7 cellular contexts compared by ENCODE assay signal in the genomic region with DNA sequence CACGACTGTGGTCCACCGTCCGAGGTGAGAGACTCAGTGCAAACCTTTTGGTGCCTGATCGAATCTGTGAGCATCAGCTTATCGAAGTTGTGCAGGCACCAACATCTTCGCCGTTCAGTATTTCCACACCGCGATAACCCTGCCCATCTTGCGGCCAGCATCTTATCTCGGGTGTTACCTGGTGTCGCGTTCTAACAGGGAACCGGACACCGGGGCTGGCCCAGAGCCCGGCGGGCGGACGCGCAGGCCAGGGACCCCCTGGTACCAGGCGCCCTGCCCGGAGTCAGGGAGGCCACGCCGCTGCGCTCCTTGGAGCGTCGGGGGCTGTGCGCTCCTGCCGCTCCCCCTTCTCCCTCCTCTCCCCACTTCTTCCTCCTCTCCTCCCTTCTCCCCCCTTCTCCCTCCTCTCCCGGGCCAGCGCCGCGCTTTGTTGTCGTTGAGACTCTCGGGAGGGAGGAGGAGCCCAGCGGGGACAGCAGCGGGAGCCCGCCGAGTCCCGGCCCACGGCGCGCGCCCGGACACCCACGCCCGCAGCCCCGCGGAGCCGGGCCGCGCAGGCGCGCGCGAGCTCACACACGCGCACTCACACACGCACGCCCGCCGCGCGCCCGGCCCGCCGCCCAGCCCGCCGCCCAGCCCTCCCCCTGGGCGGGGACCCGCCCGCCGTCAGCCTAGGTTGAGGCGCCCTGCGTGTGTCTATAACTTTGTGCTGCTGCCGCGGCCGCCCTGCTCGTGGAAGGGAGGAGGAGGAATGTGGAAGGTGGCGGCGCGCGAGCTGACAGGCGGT. TPM values are rescaled to one million over a fixed set of nuclear protein-coding genes. Genes with fewer than 3 reads are reported as not detected.
DNase-seq lines count a peak whose midpoint lies in the region; ATAC-seq and TF ChIP-seq lines count a peak whose summit lies in the region.

No MANE protein-coding gene starts in this region.

- H2AFZ ChIP-seq in mammary epithelial cell (ENCODE audit: low read depth, low read length) = peak overlapping the region; percentile 88
- peak overlapping the region; percentile 91 for H2AFZ ChIP-seq in smooth muscle cell (ENCODE audit: low read depth)

- H3K27me3 Mint-ChIP-seq in immature natural killer cell (ENCODE audit: low read depth in 3 of 3) = peaks cover 13 to 34% (median 23%) of the 10 kb centered on the region in 3 donors

- peak; percentile 32 for ATAC-seq in GM18505 (IDR thresholded peaks at IDR 0.05; ENCODE audit: unreplicated experiment)
- peak; percentile 33 for ATAC-seq in HG02970 (IDR thresholded peaks at IDR 0.05; ENCODE audit: low FRiP score, unreplicated experiment)

- intact Hi-C loops in mammary epithelial cell (cut with micrococcal nuclease) = loop anchor here (1.0 to 5.0 kb wide), 3 partner anchors 187 to 333 kb away; no protein-coding TSS in a partner anchor

- no peaks in the 10 kb centered on the region for H3K36me3 ChIP-seq in mammary epithelial cell (ENCODE audit: insufficient read depth, low read length)
- H3K36me3 ChIP-seq in smooth muscle cell (ENCODE audit: low read depth) = no peaks in the 10 kb centered on the region

- H3F3A ChIP-seq in smooth muscle cell (ENCODE audit: low read depth) = peaks cover 6% of the 10 kb centered on the region

- peak; percentile 54 for TF ChIP-seq POLR2A in GM18505 (IDR thresholded peaks at IDR 0.05; ENCODE audit: borderline replicate concordance, extremely low read depth, insufficient read depth, insufficient read length)

- H3K79me2 ChIP-seq in mammary epithelial cell (ENCODE audit: insufficient read depth, low read length) (peaks cover 38% of the 10 kb centered on the region), smooth muscle cell (ENCODE audit: low read depth) (peaks cover 28% of the 10 kb centered on the region)

- H3K4me2 ChIP-seq in mammary epithelial cell (ENCODE audit: insufficient read depth, low read depth, low read length) (peak overlapping the region; percentile 97), smooth muscle cell (peak overlapping the region; percentile 98)

- in situ Hi-C loops in mammary epithelial cell (cut with MboI; ENCODE audit: low sequenced_read_pairs in 2 of 2) = loop anchor here in 1 of 2 donors (25.0 kb wide), 2 partner anchors 103 to 828 kb away; partner anchors contain the start of gene CD164

- H3K9me3 ChIP-seq in mammary epithelial cell (replicated peaks; ENCODE audit: insufficient read depth, low read length) (no peaks in the 10 kb centered on the region), smooth muscle cell (replicated peaks; ENCODE audit: low read depth) (no peaks in the 10 kb centered on the region)

- H4K20me1 ChIP-seq in mammary epithelial cell (ENCODE audit: insufficient read depth, low read length) = no peaks in the 10 kb centered on the region
- peaks cover 28% of the 10 kb centered on the region for H4K20me1 ChIP-seq in smooth muscle cell (ENCODE audit: low read depth)

- H3K9ac ChIP-seq in mammary epithelial cell (ENCODE audit: insufficient read depth, low read length) = peak overlapping the region; percentile 83
- peak overlapping the region; percentile 99 for H3K9ac ChIP-seq in smooth muscle cell (ENCODE audit: low read depth)

- CTCF ChIA-PET in mammary epithelial cell (lab: Charles Lee; ENCODE audit: low non-redundant PET) = interaction anchor here (1.2 kb wide), 1 partner anchor 130 kb away, joined by 3 read pairs; no protein-coding TSS in a partner anchor

- H3K27me3 ChIP-seq in mammary epithelial cell (ENCODE audit: insufficient read depth, low read length) (no peaks in the 10 kb centered on the region), smooth muscle cell (ENCODE audit: low read depth) (no peaks in the 10 kb centered on the region)

- peak overlapping the region; percentile 83 for H3K27ac ChIP-seq in mammary epithelial cell (ENCODE audit: insufficient read depth, low read depth, low read length)
- H3K27ac ChIP-seq in smooth muscle cell (ENCODE audit: low read depth) = peak overlapping the region; percentile 99

- WGBS in mammary epithelial cell (ENCODE audit: low coverage, missing lambda C conversion rate) = 2% methylated on average over 23 of the region's 84 CpGs
- under 1% methylated on average over 62 of the region's 84 CpGs for whole genome bisulfite sequencing in smooth muscle cell (ENCODE audit: low lambda C conversion rate)

- peak overlapping the region; percentile 94 to 99 (median 97) for H3K4me3 Mint-ChIP-seq in immature natural killer cell

- DNase-seq in NCI-H2227 (lab: John Stamatoyannopoulos, UW; ENCODE audit: unreplicated experiment) (peak; percentile 92), mammary epithelial cell (peak; percentile 82), immature natural killer cell (peak; percentile 89 to 91 (median 91)), smooth muscle cell (lab: John Stamatoyannopoulos, UW; ENCODE audit: unreplicated experiment) (peak; percentile 97)

- H3K4me3 ChIP-seq in WI38 (ENCODE audit: low read depth, low read length) (peak overlapping the region; percentile 95), mammary epithelial cell (replicated peaks in 1 of 3; ENCODE audit: insufficient read depth in 1 of 3, low read depth in 2 of 3, low read length in 3 of 3) (peak overlapping the region; percentile 73 to 93 (median 85)), smooth muscle cell (peak overlapping the region; percentile 100)

- H3K4me1 ChIP-seq in mammary epithelial cell (ENCODE audit: insufficient read depth, low read length) = peaks cover 35% of the 10 kb centered on the region
- peaks cover 20% of the 10 kb centered on the region for H3K4me1 ChIP-seq in smooth muscle cell (ENCODE audit: low read depth)

- dilution Hi-C loops in mammary epithelial cell (cut with HindIII; ENCODE audit: low sequenced_read_pairs) = no loop called here

- no peaks in the 10 kb centered on the region for H3K9me3 Mint-ChIP-seq in immature natural killer cell

- BruUV-seq in mammary epithelial cell (replicated peaks; lab: Mats Ljungman, UMichigan) = no TSS peak

- H3K36me3 Mint-ChIP-seq in immature natural killer cell = no peaks in the 10 kb centered on the region

- TF ChIP-seq CTCF in WI38 (IDR thresholded peaks at IDR 0.05; ENCODE audit: low read depth, low read length) (no peak), mammary epithelial cell (conservative IDR thresholded peaks at IDR 0.05 in 1 of 2, IDR thresholded peaks at IDR 0.05 in 1 of 2; ENCODE audit: extremely low read depth in 1 of 2, insufficient read depth in 1 of 2, low read depth in 1 of 2, low read length in 2 of 2) (no peak), smooth muscle cell (IDR thresholded peaks at IDR 0.05; ENCODE audit: borderline replicate concordance, insufficient read depth, poor library complexity, severe bottlenecking) (no peak)

- peaks cover 32 to 37% of the 10 kb centered on the region in 2 donors for H3K4me1 Mint-ChIP-seq in immature natural killer cell

- H3K27ac Mint-ChIP-seq in immature natural killer cell = peak overlapping the region; percentile 95 to 99 (median 99)

RNA-seq across cellular contexts. Expression of gene FOXO3, which starts 1.4 kb away (rescaled TPM):
- total RNA-seq in mammary epithelial cell (10 to 100 TPM; 31.2 to 53.5 TPM), smooth muscle cell (36.2 and 40.3 TPM in 2 replicates)
- polyA plus RNA-seq in mammary epithelial cell (23.3 TPM), immature natural killer cell (10 to 100 TPM; 20.3 to 41.3 (median 36.4) TPM), smooth muscle cell (34.7 and 35.9 TPM in 2 replicates)
- polyA minus RNA-seq in mammary epithelial cell = 73.1 TPM

Comparison
In these comparisons a context has a peak if more than half of its experiments do, and no peak if none do; other contexts are left out.
1. Peak in every context shown above with its lines: DNase-seq, ATAC-seq, H3K4me3 ChIP-seq and H3K27ac ChIP-seq.